12 cellular contexts compared by ENCODE assay signal in genomic region chr21:43731891-43732711, GRCh38. TPM values are rescaled to one million over a fixed set of nuclear protein-coding genes. Genes with fewer than 3 reads are reported as not detected.
DNase-seq lines count a peak whose midpoint lies in the region; ATAC-seq and TF ChIP-seq lines count a peak whose summit lies in the region.
"Had no signal": no experiment of that assay in that cellular context is flagged by ENCODE, and none has a peak within 500 bp of the region (broad histone marks: within the 10 kb centered on the region; RNA-seq: fewer than 3 reads in every experiment).

No MANE protein-coding gene starts in this region.

- H3K27me3 ChIP-seq in Peyer's patch (no peaks in the 10 kb centered on the region), esophagus (ENCODE audit: control insufficient read depth in 1 of 2, insufficient read depth in 2 of 2, low read length in 2 of 2) (no peaks in the 10 kb centered on the region), osteoblast (ENCODE audit: insufficient read depth, low read length) (no peaks in the 10 kb centered on the region)
- H3K27me3 ChIP-seq: cardiac muscle cell had no signal

- DNase-seq in AG09309 (ENCODE audit: low read depth) (peak; percentile 34), Peyer's patch (no peak), osteoblast (ENCODE audit: insufficient read length, low spot score, missing footprints) (peak; percentile 83), cortex of kidney (lab: John Stamatoyannopoulos, UW) (no peak), NCI-H1417 treated with DMSO at 0.1 percent for 48 hours (lab: John Stamatoyannopoulos, UW) (no peak)
- no peak for DNase-seq in stimulated activated naive CD8-positive, alpha-beta T cell treated with anti-CD3 and anti-CD28 coated beads, Interleukin-15, Interleukin-2, amounts not matched to agents 100 U/mL and 50 U/mL, for 24 hours
- DNase-seq: RPMI8226 had no signal

- TF ChIP-seq POLR2A in Peyer's patch (IDR thresholded peaks at IDR 0.05): no peak

- H3K4me3 ChIP-seq in AG09309 (ENCODE audit: control insufficient read depth, low read depth, low read length): no peak overlapping the region
- peak overlapping the region in 2 of 4 donors; percentile 31 to 35 for H3K4me3 ChIP-seq in Peyer's patch
- H3K4me3 ChIP-seq in esophagus (ENCODE audit: low read depth in 1 of 2, low read length in 2 of 2): no peak overlapping the region
- no peak overlapping the region for H3K4me3 ChIP-seq in osteoblast (ENCODE audit: insufficient read depth, low read length)
- H3K4me3 ChIP-seq: cardiac muscle cell, GM12878 had no signal

- ATAC-seq in GM18511 (IDR thresholded peaks at IDR 0.05; ENCODE audit: unreplicated experiment): no peak
- no peak for ATAC-seq in stimulated activated naive CD8-positive, alpha-beta T cell treated with anti-CD3 and anti-CD28 coated beads, Interleukin-15, Interleukin-2, amounts not matched to agents 100 U/mL and 50 U/mL, for 24 hours
- ATAC-seq: GM12878, right cardiac atrium had no signal

- no peak overlapping the region for H3K4me2 ChIP-seq in osteoblast (ENCODE audit: insufficient read depth, low read length)

- peaks cover 0 to 19% (median 0%) of the 10 kb centered on the region in 3 donors for H3K36me3 ChIP-seq in Peyer's patch
- peaks cover 0 to 13% of the 10 kb centered on the region in 2 donors for H3K36me3 ChIP-seq in esophagus (ENCODE audit: control insufficient read depth in 2 of 2, insufficient read depth in 2 of 2, low read length in 1 of 2)
- H3K36me3 ChIP-seq in osteoblast (ENCODE audit: insufficient read depth, low read length): peaks cover 2% of the 10 kb centered on the region
- H3K36me3 ChIP-seq: cardiac muscle cell had no signal

- H3K4me1 ChIP-seq in Peyer's patch (peaks cover 6 to 78% (median 17%) of the 10 kb centered on the region in 4 donors), esophagus (ENCODE audit: control insufficient read depth in 2 of 2, insufficient read depth in 2 of 2, low read length in 1 of 2) (peaks cover 16 to 46% of the 10 kb centered on the region in 2 donors), osteoblast (ENCODE audit: insufficient read depth, low read length) (peaks cover 40% of the 10 kb centered on the region)

- H2AFZ ChIP-seq in osteoblast (ENCODE audit: low read length): no peak overlapping the region

- WGBS in esophagus, 2 donors: 45 to 49% methylated on average over 23 of the region's 23 CpGs

- H3K27ac ChIP-seq in Peyer's patch (peak overlapping the region in 3 of 4 donors; percentile 67 to 85 (median 84)), esophagus (ENCODE audit: low read depth in 2 of 2, low read length in 1 of 2) (peak overlapping the region; percentile 61 to 85), osteoblast (ENCODE audit: low read depth, low read length) (no peak overlapping the region)
- H3K27ac ChIP-seq: cardiac muscle cell had no signal

- TF ChIP-seq CTCF in AG09309 (IDR thresholded peaks at IDR 0.05; ENCODE audit: control insufficient read depth, insufficient read depth, low read depth, low read length, missing control alignments) (no peak), Peyer's patch (IDR thresholded peaks at IDR 0.05) (no peak), osteoblast (IDR thresholded peaks at IDR 0.05; ENCODE audit: extremely low read depth, low read depth, low read length) (no peak)

- H3K79me2 ChIP-seq in osteoblast (ENCODE audit: insufficient read depth, low read length): peaks cover 87% of the 10 kb centered on the region

- no peaks in the 10 kb centered on the region for H3K9me3 ChIP-seq in Peyer's patch
- no peaks in the 10 kb centered on the region for H3K9me3 ChIP-seq in esophagus (ENCODE audit: control insufficient read depth in 2 of 2, insufficient read depth in 1 of 2, low read depth in 1 of 2, low read length in 1 of 2)
- no peaks in the 10 kb centered on the region for H3K9me3 ChIP-seq in osteoblast (ENCODE audit: low read depth, low read length)

- peaks cover 57% of the 10 kb centered on the region for H4K20me1 ChIP-seq in osteoblast (ENCODE audit: insufficient read depth, low read length)

RNA-seq across cellular contexts. Expression of gene PDXK, which starts 13.2 kb away (rescaled TPM):
- total RNA-seq in Peyer's patch (100 to 1,000 TPM in 3 of 4 donors, 10 to 100 TPM in 1; 83.3 to 206 (median 152) TPM), osteoblast (88.4 and 89.4 TPM in 2 replicates)
- polyA plus RNA-seq in esophagus: 10 to 100 TPM; 54.7 to 73.4 TPM

RNA-seq across cellular contexts. Expression of gene CSTB, which starts 44.0 kb away (rescaled TPM):
- total RNA-seq in Peyer's patch: 10 to 100 TPM in 3 of 4 donors, 1 to 10 TPM in 1; 7.4 to 16.1 (median 13.3) TPM
- 1,000 to 10,000 TPM; 3,514 to 5,149 TPM for polyA plus RNA-seq in esophagus
- total RNA-seq in osteoblast: 14.8 and 18.3 TPM in 2 replicates

RNA-seq across cellular contexts. Expression of gene RRP1, which starts 57.3 kb away (rescaled TPM):
- total RNA-seq in Peyer's patch: 10 to 100 TPM; 11.1 to 32.2 (median 12.9) TPM
- 10 to 100 TPM; 21.0 to 22.5 TPM for polyA plus RNA-seq in esophagus
- total RNA-seq in osteoblast: 16.5 and 18.5 TPM in 2 replicates

Comparison
In these comparisons a context has a peak if more than half of its experiments do, and no peak if none do; other contexts are left out.
1. DNase-seq: peak in AG09309 (single experiment) and osteoblast (single experiment); none in Peyer's patch (0 of 3), cortex of kidney (single experiment), stimulated activated naive CD8-positive, alpha-beta T cell treated with anti-CD3 and anti-CD28 coated beads, Interleukin-15, Interleukin-2, amounts not matched to agents 100 U/mL and 50 U/mL, for 24 hours (single experiment) and NCI-H1417 treated with DMSO at 0.1 percent for 48 hours (single experiment).